ENCODE assay signal across 12 cellular contexts in genomic region chr1:206495493-206496046, GRCh38. TPM values are rescaled to one million over a fixed set of nuclear protein-coding genes. Genes with fewer than 3 reads are reported as not detected.
A peak's percentile ranks its signal among the peaks of the same experiment; 100 is the strongest.
DNase-seq lines count a peak whose midpoint lies in the region; ATAC-seq, FAIRE-seq and TF ChIP-seq lines count a peak whose summit lies in the region.
"Had no signal": no experiment of that assay in that cellular context is flagged by ENCODE, and none has a peak within 500 bp of the region (broad histone marks: within the 10 kb centered on the region; RNA-seq: fewer than 3 reads in every experiment).

No MANE protein-coding gene starts in this region.

- no peak for FAIRE-seq in astrocyte (lab: Jason Lieb, UNC)

- H3K27me3 ChIP-seq in astrocyte (ENCODE audit: insufficient read depth, low read length) = no peaks in the 10 kb centered on the region

- H3K9me3 ChIP-seq in astrocyte (ENCODE audit: insufficient read depth, low read depth, low read length) = no peaks in the 10 kb centered on the region

- H3K36me3 ChIP-seq in astrocyte (ENCODE audit: insufficient read depth, low read length) = peaks cover 13% of the 10 kb centered on the region

- no peak overlapping the region for H3K4me2 ChIP-seq in astrocyte (ENCODE audit: low read length)
- H3K4me2 ChIP-seq: KMS-11 had no signal

- intact Hi-C loops in sciatic nerve (cut with DNase I) (no loop called here), head of caudate nucleus (cut with DNase I) (no loop called here)

- no peaks in the 10 kb centered on the region for H3K79me2 ChIP-seq in astrocyte (ENCODE audit: insufficient read depth, low read length)

- H3K4me1 Mint-ChIP-seq in astrocyte (ENCODE audit: low read depth, unreplicated experiment) = peaks cover 27% of the 10 kb centered on the region

- no peak overlapping the region for H2AFZ ChIP-seq in astrocyte (ENCODE audit: low read depth, low read length)

- H3K27ac ChIP-seq in astrocyte (ENCODE audit: low read depth, low read length) = no peak overlapping the region
- H3K27ac ChIP-seq: KMS-11 had no signal

- ATAC-seq in GM18907 (IDR thresholded peaks at IDR 0.05; ENCODE audit: unreplicated experiment) = peak; percentile 20
- ATAC-seq in HG03045 (IDR thresholded peaks at IDR 0.05; ENCODE audit: unreplicated experiment) = peak; percentile 13
- peak; percentile 40 for ATAC-seq in sciatic nerve

- DNase-seq in astrocyte (ENCODE audit: low read depth) (peak; percentile 26), sciatic nerve (ENCODE audit: low spot score) (no peak), NCI-H1048 (lab: John Stamatoyannopoulos, UW) (no peak), putamen (ENCODE audit: low spot score) (no peak), head of caudate nucleus (no peak), T1000 (lab: John Stamatoyannopoulos, UW) (no peak)
- DNase-seq: activated CD4-positive, alpha-beta memory T cell treated with anti-CD3 and anti-CD28 coated beads for 36 hours; cerebellar nuclear complex had no signal

- H3K4me3 Mint-ChIP-seq in astrocyte (ENCODE audit: unreplicated experiment) = no peak overlapping the region
- H3K4me3 Mint-ChIP-seq: activated CD4-positive, alpha-beta memory T cell treated with anti-CD3 and anti-CD28 coated beads for 36 hours had no signal

- H3K9ac ChIP-seq in astrocyte (ENCODE audit: low read length) = no peak overlapping the region
- H3K9ac ChIP-seq: KMS-11 had no signal

- H4K20me1 ChIP-seq in astrocyte (ENCODE audit: insufficient read depth, low read length) = no peaks in the 10 kb centered on the region

- H3K27ac Mint-ChIP-seq in astrocyte (ENCODE audit: unreplicated experiment) = no peak overlapping the region
- H3K27ac Mint-ChIP-seq: progenitor cell of endocrine pancreas had no signal

- no peaks in the 10 kb centered on the region for H3K9me3 Mint-ChIP-seq in astrocyte (ENCODE audit: unreplicated experiment)
- H3K9me3 Mint-ChIP-seq: activated CD4-positive, alpha-beta memory T cell treated with anti-CD3 and anti-CD28 coated beads for 36 hours had no signal

- no peak overlapping the region for H3K4me3 ChIP-seq in astrocyte (ENCODE audit: insufficient read depth, low read depth, low read length)

- no peak for TF ChIP-seq CTCF in astrocyte (IDR thresholded peaks at IDR 0.05; ENCODE audit: insufficient read depth, low read depth, low read length)

- peaks cover 23% of the 10 kb centered on the region for H3K4me1 ChIP-seq in astrocyte (ENCODE audit: insufficient read depth, low read length)

- H3K27me3 Mint-ChIP-seq in astrocyte (ENCODE audit: low read depth, unreplicated experiment) = peaks cover 5% of the 10 kb centered on the region
- H3K27me3 Mint-ChIP-seq: activated CD4-positive, alpha-beta memory T cell treated with anti-CD3 and anti-CD28 coated beads for 36 hours had no signal

- H3K36me3 Mint-ChIP-seq in astrocyte (ENCODE audit: low read depth, unreplicated experiment) = peaks cover 29% of the 10 kb centered on the region

RNA-seq across cellular contexts. Expression of gene RASSF5, which starts 11.8 kb away (rescaled TPM):
- total RNA-seq in astrocyte (0.43 and 0.53 TPM in 2 replicates), sciatic nerve (53.0 TPM)

RNA-seq across cellular contexts. Expression of gene IKBKE, which starts 25.3 kb away (rescaled TPM):
- total RNA-seq in astrocyte = 15.5 and 17.0 TPM in 2 replicates
- total RNA-seq in sciatic nerve = 4.1 TPM

Comparison
In these comparisons a context has a peak if more than half of its experiments do, and no peak if none do; other contexts are left out.
1. RNA of gene RASSF5, which starts 11.8 kb away (total RNA-seq): 53.0 TPM in sciatic nerve (single experiment); 0.43 to 0.53 TPM in astrocyte; every median in the first group is over 10 times any median in the second.
2. Peak in every context shown above with its lines, with median percentiles within 50 percentile points of each other: ATAC-seq.